Comparison of ENCODE assay signal across 9 cellular contexts in the genomic region with DNA sequence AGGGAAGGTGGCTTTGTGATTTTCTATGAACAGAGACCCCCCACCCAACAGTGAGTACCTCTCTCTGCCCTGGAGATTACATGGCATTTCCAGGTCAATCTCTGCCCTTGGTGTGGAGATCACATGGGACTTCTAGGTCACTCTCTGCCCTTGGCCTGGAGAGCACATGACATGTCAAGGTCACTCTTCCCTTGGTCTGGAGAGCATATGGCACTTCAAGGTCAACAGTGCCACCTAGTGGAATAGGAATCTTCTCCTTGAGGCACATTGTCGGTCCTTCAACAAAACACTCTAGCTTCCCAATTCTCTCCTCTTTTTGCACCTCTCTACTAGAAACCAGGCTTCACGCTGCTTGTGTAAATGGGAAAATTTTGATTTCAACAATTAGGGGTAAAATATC.
A peak's percentile ranks its signal among the peaks of the same experiment; 100 is the strongest.
DNase-seq lines count a peak whose midpoint lies in the region; ATAC-seq, FAIRE-seq and TF ChIP-seq lines count a peak whose summit lies in the region.
"Had no signal": no experiment of that assay in that cellular context is flagged by ENCODE, and none has a peak within 500 bp of the region (broad histone marks: within the 10 kb centered on the region; RNA-seq: fewer than 3 reads in every experiment).

No MANE protein-coding gene starts in this region.

- H3K9me3 ChIP-seq in endothelial cell of umbilical vein (replicated peaks; ENCODE audit: control insufficient read depth, insufficient read depth, low read length) (no peaks in the 10 kb centered on the region), transverse colon (no peaks in the 10 kb centered on the region)
- H3K9me3 ChIP-seq: SJSA1 had no signal

- WGBS in transverse colon (ENCODE audit: low coverage in 1 of 2), 2 donors: 60 to 79% methylated on average over 1 to 2 of the region's 2 CpGs

- H3K4me1 ChIP-seq in endothelial cell of umbilical vein (ENCODE audit: control insufficient read depth, extremely low read depth, insufficient read depth, low read length) (no peaks in the 10 kb centered on the region), transverse colon (no peaks in the 10 kb centered on the region)
- H3K4me1 ChIP-seq: SJSA1 had no signal

- POLR2A ChIA-PET in BJ (lab: Charles Lee): no interaction called here
- POLR2A ChIA-PET in endothelial cell of umbilical vein (lab: Charles Lee): no interaction called here

- peak; percentile 21; the same call in 1 of the 2 replicates for TF ChIP-seq CTCF in BJ (IDR thresholded peaks at IDR 0.05; ENCODE audit: insufficient read depth, low read depth, low read length)
- TF ChIP-seq CTCF in endothelial cell of umbilical vein (IDR thresholded peaks at IDR 0.05; ENCODE audit: extremely low read depth in 1 of 2, insufficient read depth in 1 of 2, low read depth in 1 of 2, low read length in 2 of 2): peak; percentile 44 to 68
- TF ChIP-seq CTCF in transverse colon (IDR thresholded peaks at IDR 0.05): peak in 3 of 5 experiments; percentile 16 to 31 (median 22)

- no peaks in the 10 kb centered on the region for H3K79me2 ChIP-seq in endothelial cell of umbilical vein (ENCODE audit: control insufficient read depth, insufficient read depth, low read length)

- TF ChIP-seq POLR2A in endothelial cell of umbilical vein (IDR thresholded peaks at IDR 0.05; ENCODE audit: low read depth, low read length) (no peak), transverse colon (IDR thresholded peaks at IDR 0.05) (no peak)

- H3K4me3 ChIP-seq in BJ (ENCODE audit: low read depth, low read length) (no peak overlapping the region), endothelial cell of umbilical vein (replicated peaks in 1 of 3; ENCODE audit: insufficient read depth in 1 of 3, low read depth in 1 of 3, low read length in 3 of 3) (no peak overlapping the region), transverse colon (no peak overlapping the region)
- H3K4me3 ChIP-seq: SJSA1 had no signal

- no peaks in the 10 kb centered on the region for H4K20me1 ChIP-seq in endothelial cell of umbilical vein (replicated peaks; ENCODE audit: control insufficient read depth, extremely low read depth, insufficient read depth, low read length)

- no TSS peak for BruUV-seq in endothelial cell of umbilical vein (replicated peaks; lab: Mats Ljungman, UMichigan)

- H3K9ac ChIP-seq in endothelial cell of umbilical vein (replicated peaks; ENCODE audit: extremely low read depth, insufficient read depth, low read length): no peak overlapping the region

- H3K27me3 ChIP-seq in BJ (ENCODE audit: control insufficient read depth, insufficient read depth, low read length) (no peaks in the 10 kb centered on the region), endothelial cell of umbilical vein (ENCODE audit: control insufficient read depth in 2 of 2, insufficient read depth in 2 of 2, low read length in 2 of 2) (no peaks in the 10 kb centered on the region), transverse colon (no peaks in the 10 kb centered on the region)
- H3K27me3 ChIP-seq: SJSA1 had no signal

- dilution Hi-C loops in endothelial cell of umbilical vein (cut with MboI; ENCODE audit: extremely low pct_ligation_motif_present, low sequenced_read_pairs): no loop called here

- ATAC-seq in GM18519 (IDR thresholded peaks at IDR 0.05; ENCODE audit: low FRiP score, unreplicated experiment): peak; percentile 82
- peak; percentile 90 for ATAC-seq in HG02885 (IDR thresholded peaks at IDR 0.05; ENCODE audit: poor library complexity, unreplicated experiment)
- ATAC-seq in GM18873 (IDR thresholded peaks at IDR 0.05; ENCODE audit: low FRiP score, unreplicated experiment): no peak

- in situ Hi-C loops in transverse colon (cut with MboI; ENCODE audit: low pct_ligation_motif_present in 1 of 4, low pct_unique_long_range_greater_than_20kb in 1 of 4, low sequenced_read_pairs in 3 of 4): no loop called here

- H2AFZ ChIP-seq in endothelial cell of umbilical vein (ENCODE audit: low read depth, low read length): no peak overlapping the region

- intact Hi-C loops in endothelial cell of umbilical vein (cut with micrococcal nuclease) (loop anchor here (1.0 to 10.0 kb wide), 5 partner anchors 129 to 687 kb away; partner anchors contain the start of gene BDH2), transverse colon (cut with DNase I; ENCODE audit: low total_unique reads) (no loop called here)

- H3K4me2 ChIP-seq in endothelial cell of umbilical vein (ENCODE audit: insufficient read depth, low read length): no peak overlapping the region

- no peak for DNase-seq in BJ (ENCODE audit: low read depth)
- DNase-seq in NCI-H69 (lab: John Stamatoyannopoulos, UW): peak; percentile 50
- peak; percentile 40 for DNase-seq in endothelial cell of umbilical vein (ENCODE audit: low read depth, low spot score)
- no peak for DNase-seq in transverse colon
- no peak for DNase-seq in activated naive CD4-positive, alpha-beta T cell treated with Interleukin-2 at 50 U/mL for 16 hours

- H3K27ac ChIP-seq in endothelial cell of umbilical vein (ENCODE audit: insufficient read depth, low read depth, low read length): no peak overlapping the region
- H3K27ac ChIP-seq in transverse colon: no peak overlapping the region
- H3K27ac ChIP-seq: SJSA1 had no signal

- H3K36me3 ChIP-seq in BJ (ENCODE audit: control insufficient read depth, insufficient read depth, low read length) (no peaks in the 10 kb centered on the region), endothelial cell of umbilical vein (ENCODE audit: control insufficient read depth in 2 of 2, extremely low read depth in 1 of 2, insufficient read depth in 2 of 2, low read length in 2 of 2) (no peaks in the 10 kb centered on the region), transverse colon (no peaks in the 10 kb centered on the region)
- H3K36me3 ChIP-seq: SJSA1 had no signal

- CTCF ChIA-PET in BJ (lab: Yijun Ruan, JAX): no interaction called here
- CTCF ChIA-PET in endothelial cell of umbilical vein (lab: Charles Lee): interaction anchor here (0.6 to 3.4 kb wide), 21 partner anchors 9 to 739 kb away, joined by 3 to 36 read pairs (median 4); partner anchors contain the start of genes BDH2, SLC9B2 and TACR3

- FAIRE-seq in endothelial cell of umbilical vein (lab: Jason Lieb, UNC): peak; percentile 79

- no peak for TF ChIP-seq EP300 in transverse colon (IDR thresholded peaks at IDR 0.05; ENCODE audit: low read depth)

- no peaks in the 10 kb centered on the region for H3K9me1 ChIP-seq in endothelial cell of umbilical vein (replicated peaks; ENCODE audit: control insufficient read depth, extremely low read depth, insufficient read depth, low read length)

TF ChIP-seq in endothelial cell of umbilical vein, 7 proteins besides CTCF, POLR2A, EP300 and RAD21:
- TF ChIP-seq MAX (IDR thresholded peaks at IDR 0.05; ENCODE audit: insufficient read depth, insufficient read length): no peak
- TF ChIP-seq GATA2 (IDR thresholded peaks at IDR 0.05; ENCODE audit: insufficient read depth, insufficient read length, low read depth, low read length): no peak
- no peak for TF ChIP-seq MYC (IDR thresholded peaks at IDR 0.05; ENCODE audit: low read depth, low read length)
- no peak for TF ChIP-seq JUN (IDR thresholded peaks at IDR 0.05; ENCODE audit: borderline replicate concordance, insufficient read depth, insufficient read length, low read depth)
- no peak for TF ChIP-seq EZH2 (IDR thresholded peaks at IDR 0.05; ENCODE audit: borderline replicate concordance, low read depth, low read length, severe bottlenecking)
- no peak for TF ChIP-seq POLR2AphosphoS5 (IDR thresholded peaks at IDR 0.05; ENCODE audit: insufficient read depth, low read depth, low read length)
- TF ChIP-seq FOS (IDR thresholded peaks at IDR 0.05; ENCODE audit: borderline replicate concordance, insufficient read depth, low read length): no peak
TF ChIP-seq in endothelial cell of umbilical vein: peak in this region for 0.

Comparison
In these comparisons a context has a peak if more than half of its experiments do, and no peak if none do; other contexts are left out.
1. DNase-seq: peak in NCI-H69 (single experiment) and endothelial cell of umbilical vein (single experiment); none in BJ (single experiment), transverse colon (single experiment) and activated naive CD4-positive, alpha-beta T cell treated with Interleukin-2 at 50 U/mL for 16 hours (single experiment).
2. Peak in every context shown above with its lines, with median percentiles within 50 percentile points of each other: CTCF ChIP-seq.